In the genomic region with DNA sequence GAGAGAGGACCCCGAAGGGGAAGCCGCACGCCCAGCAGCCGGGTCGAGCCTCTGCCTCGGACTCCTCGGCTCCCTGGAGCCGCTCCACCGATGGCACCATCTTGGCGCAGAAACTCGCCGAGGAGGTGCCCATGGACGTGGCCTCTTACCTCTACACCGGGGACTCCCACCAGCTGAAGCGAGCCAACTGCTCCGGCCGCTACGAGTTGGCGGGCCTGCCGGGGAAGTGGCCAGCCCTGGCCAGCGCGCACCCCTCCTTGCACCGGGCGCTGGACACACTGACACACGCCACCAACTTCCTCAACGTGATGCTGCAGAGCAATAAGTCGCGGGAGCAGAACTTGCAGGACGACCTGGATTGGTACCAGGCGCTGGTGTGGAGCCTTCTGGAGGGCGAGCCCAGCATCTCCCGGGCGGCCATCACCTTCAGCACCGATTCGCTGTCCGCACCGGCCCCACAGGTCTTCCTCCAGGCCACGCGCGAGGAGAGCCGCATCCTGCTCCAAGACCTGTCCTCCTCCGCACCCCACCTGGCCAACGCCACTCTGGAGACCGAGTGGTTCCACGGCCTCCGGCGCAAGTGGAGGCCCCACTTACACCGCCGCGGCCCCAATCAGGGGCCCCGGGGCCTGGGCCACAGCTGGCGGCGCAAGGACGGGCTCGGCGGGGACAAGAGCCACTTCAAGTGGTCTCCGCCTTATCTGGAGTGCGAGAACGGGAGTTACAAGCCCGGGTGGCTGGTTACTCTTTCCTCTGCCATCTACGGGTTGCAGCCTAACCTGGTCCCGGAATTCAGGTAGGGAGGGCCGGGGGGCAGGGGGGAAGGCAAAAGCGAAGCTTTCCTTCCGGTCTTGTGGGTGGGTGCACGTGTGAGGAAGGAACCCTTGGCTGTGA, we compare ENCODE assay signal across 11 cellular contexts. TPM values are rescaled to one million over a fixed set of nuclear protein-coding genes. Genes with fewer than 3 reads are reported as not detected.
DNase-seq lines count a peak whose midpoint lies in the region; ATAC-seq, FAIRE-seq and TF ChIP-seq lines count a peak whose summit lies in the region.
"Had no signal": no experiment of that assay in that cellular context is flagged by ENCODE, and none has a peak within 500 bp of the region (broad histone marks: within the 10 kb centered on the region; RNA-seq: fewer than 3 reads in every experiment).

No MANE protein-coding gene starts in this region.

- peaks cover 42% of the 10 kb centered on the region for H3K27me3 Mint-ChIP-seq in activated naive CD8-positive, alpha-beta T cell treated with anti-CD3 and anti-CD28 coated beads, Interleukin-2, amount 10 ng/mL, durations not matched to agents 7 days and 5 days
- H3K27me3 Mint-ChIP-seq in activated naive CD8-positive, alpha-beta T cell treated with anti-CD3 and anti-CD28 coated beads for 36 hours, result peaks cover 72% of the 10 kb centered on the region

- peak; percentile 26 for DNase-seq in activated naive CD8-positive, alpha-beta T cell treated with anti-CD3 and anti-CD28 coated beads, Interleukin-2, amount 10 ng/mL, durations not matched to agents 7 days and 5 days
- no peak for DNase-seq in activated naive CD8-positive, alpha-beta T cell treated with anti-CD3 and anti-CD28 coated beads for 36 hours
- DNase-seq in amniotic epithelial cell (ENCODE audit: low read depth) (peak; percentile 40), left colon (peak in 1 of 2 donors; percentile 22), upper lobe of left lung (peak; percentile 25 to 72), DMS153 treated with DMSO at 0.1 percent for 48 hours (lab: John Stamatoyannopoulos, UW; ENCODE audit: unreplicated experiment) (no peak), small intestine (no peak)
- no peak for DNase-seq in activated CD4-positive, alpha-beta T cell treated with anti-CD3 and anti-CD28 coated beads for 4 hours

- no peaks in the 10 kb centered on the region for H3K36me3 Mint-ChIP-seq in activated naive CD8-positive, alpha-beta T cell treated with anti-CD3 and anti-CD28 coated beads, Interleukin-2, amount 10 ng/mL, durations not matched to agents 7 days and 5 days
- peaks cover 4% of the 10 kb centered on the region for H3K36me3 Mint-ChIP-seq in activated naive CD8-positive, alpha-beta T cell treated with anti-CD3 and anti-CD28 coated beads for 36 hours

- H3K27ac Mint-ChIP-seq in activated naive CD8-positive, alpha-beta T cell treated with anti-CD3 and anti-CD28 coated beads, Interleukin-2, amount 10 ng/mL, durations not matched to agents 7 days and 5 days, result no peak overlapping the region
- H3K27ac Mint-ChIP-seq in activated naive CD8-positive, alpha-beta T cell treated with anti-CD3 and anti-CD28 coated beads for 36 hours, result no peak overlapping the region

- intact Hi-C loops in left colon (cut with DNase I, micrococcal nuclease), result no loop called here

- peaks cover 4% of the 10 kb centered on the region for H3K4me1 Mint-ChIP-seq in activated naive CD8-positive, alpha-beta T cell treated with anti-CD3 and anti-CD28 coated beads, Interleukin-2, amount 10 ng/mL, durations not matched to agents 7 days and 5 days
- peaks cover 12% of the 10 kb centered on the region for H3K4me1 Mint-ChIP-seq in activated naive CD8-positive, alpha-beta T cell treated with anti-CD3 and anti-CD28 coated beads for 36 hours

- H3K36me3 ChIP-seq in upper lobe of left lung (no peaks in the 10 kb centered on the region), small intestine (ENCODE audit: control insufficient read depth in 2 of 2, insufficient read depth in 2 of 2, low read length in 2 of 2) (no peaks in the 10 kb centered on the region)
- H3K36me3 ChIP-seq: suprapubic skin had no signal

- TF ChIP-seq EP300 in upper lobe of left lung (IDR thresholded peaks at IDR 0.05), result no peak

- no peak for TF ChIP-seq POLR2A in upper lobe of left lung (IDR thresholded peaks at IDR 0.05)

- peaks cover 14 to 27% (median 23%) of the 10 kb centered on the region in 4 donors for H3K4me1 ChIP-seq in upper lobe of left lung
- H3K4me1 ChIP-seq in small intestine (ENCODE audit: control insufficient read depth in 2 of 2, insufficient read depth in 1 of 2, low read depth in 1 of 2, low read length in 1 of 2), result peaks cover 0 to 2% of the 10 kb centered on the region in 2 donors

- H3K9me3 Mint-ChIP-seq in activated naive CD8-positive, alpha-beta T cell treated with anti-CD3 and anti-CD28 coated beads, Interleukin-2, amount 10 ng/mL, durations not matched to agents 7 days and 5 days, result no peaks in the 10 kb centered on the region
- peaks cover 5% of the 10 kb centered on the region for H3K9me3 Mint-ChIP-seq in activated naive CD8-positive, alpha-beta T cell treated with anti-CD3 and anti-CD28 coated beads for 36 hours

- H3K27me3 ChIP-seq in upper lobe of left lung, result peaks cover 0 to 31% (median 16%) of the 10 kb centered on the region in 4 donors
- H3K27me3 ChIP-seq in small intestine (ENCODE audit: control insufficient read depth in 2 of 2, insufficient read depth in 2 of 2, low read length in 2 of 2), result peaks cover 9 to 20% of the 10 kb centered on the region in 2 donors

- POLR2A ChIA-PET in activated naive CD8-positive, alpha-beta T cell treated with anti-CD3 and anti-CD28 coated beads, Interleukin-2, amount 10 ng/mL, durations not matched to agents 7 days and 5 days (lab: Charles Lee), result no interaction called here

- no peak overlapping the region for H3K27ac ChIP-seq in upper lobe of left lung
- no peak overlapping the region for H3K27ac ChIP-seq in small intestine (ENCODE audit: low read depth in 1 of 2, low read length in 1 of 2)
- H3K27ac ChIP-seq: HL-60, suprapubic skin had no signal

- H3K4me3 ChIP-seq in upper lobe of left lung, result peak overlapping the region in 3 of 4 donors; percentile 39 to 55 (median 54)
- H3K4me3 ChIP-seq in small intestine (ENCODE audit: low read depth in 1 of 2, low read length in 2 of 2), result peak overlapping the region in 1 of 2 donors; percentile 21

- WGBS in upper lobe of left lung, 2 donors, result 1 to 6% methylated on average over 19 to 30 of the region's 66 CpGs
- 5 to 12% (median 8%) methylated on average over 63 to 66 of the region's 66 CpGs for WGBS in small intestine, 3 donors

- H3K9me3 ChIP-seq in upper lobe of left lung (no peaks in the 10 kb centered on the region), small intestine (ENCODE audit: control insufficient read depth, low read depth) (no peaks in the 10 kb centered on the region)
- H3K9me3 ChIP-seq: suprapubic skin had no signal

- FAIRE-seq in small intestine (lab: Jason Lieb, UNC), result no peak
- FAIRE-seq: RCC 7860 had no signal

- no peak for TF ChIP-seq CTCF in upper lobe of left lung (IDR thresholded peaks at IDR 0.05)

- no peak overlapping the region for H3K4me3 Mint-ChIP-seq in activated naive CD8-positive, alpha-beta T cell treated with anti-CD3 and anti-CD28 coated beads, Interleukin-2, amount 10 ng/mL, durations not matched to agents 7 days and 5 days
- H3K4me3 Mint-ChIP-seq in activated naive CD8-positive, alpha-beta T cell treated with anti-CD3 and anti-CD28 coated beads for 36 hours, result no peak overlapping the region

- ATAC-seq in activated naive CD8-positive, alpha-beta T cell treated with anti-CD3 and anti-CD28 coated beads, Interleukin-2, amount 10 ng/mL, durations not matched to agents 7 days and 5 days (ENCODE audit: low read depth), result no peak
- ATAC-seq in left colon (peak; percentile 31), upper lobe of left lung (ENCODE audit: low FRiP score in 2 of 2) (peak; percentile 8 to 15)

RNA-seq across cellular contexts. Expression of a gene that starts 1.0 kb away (rescaled TPM):
- total RNA-seq in activated naive CD8-positive, alpha-beta T cell treated with anti-CD3 and anti-CD28 coated beads, Interleukin-2, amount 10 ng/mL, durations not matched to agents 7 days and 5 days, result not detected
- total RNA-seq in activated naive CD8-positive, alpha-beta T cell treated with anti-CD3 and anti-CD28 coated beads for 36 hours, result not detected
- under 1 TPM; 0.15 to 0.42 TPM for total RNA-seq in left colon
- total RNA-seq in upper lobe of left lung, result under 1 TPM in 2 of 6 donors, not detected in 4; 0.03 to 0.09 TPM
- under 1 TPM in 1 of 3 donors, not detected in 2; 0.33 TPM for polyA plus RNA-seq in small intestine

Comparison
In these comparisons a context has a peak if more than half of its experiments do, and no peak if none do; other contexts are left out.
1. DNase-seq: peak in activated naive CD8-positive, alpha-beta T cell treated with anti-CD3 and anti-CD28 coated beads, Interleukin-2, amount 10 ng/mL, durations not matched to agents 7 days and 5 days (single experiment), amniotic epithelial cell (single experiment) and upper lobe of left lung (2 of 2); none in activated naive CD8-positive, alpha-beta T cell treated with anti-CD3 and anti-CD28 coated beads for 36 hours (single experiment), DMS153 treated with DMSO at 0.1 percent for 48 hours (single experiment), activated CD4-positive, alpha-beta T cell treated with anti-CD3 and anti-CD28 coated beads for 4 hours (0 of 2) and small intestine (single experiment).